Comparison of ENCODE assay signal across 14 cellular contexts in the genomic region with DNA sequence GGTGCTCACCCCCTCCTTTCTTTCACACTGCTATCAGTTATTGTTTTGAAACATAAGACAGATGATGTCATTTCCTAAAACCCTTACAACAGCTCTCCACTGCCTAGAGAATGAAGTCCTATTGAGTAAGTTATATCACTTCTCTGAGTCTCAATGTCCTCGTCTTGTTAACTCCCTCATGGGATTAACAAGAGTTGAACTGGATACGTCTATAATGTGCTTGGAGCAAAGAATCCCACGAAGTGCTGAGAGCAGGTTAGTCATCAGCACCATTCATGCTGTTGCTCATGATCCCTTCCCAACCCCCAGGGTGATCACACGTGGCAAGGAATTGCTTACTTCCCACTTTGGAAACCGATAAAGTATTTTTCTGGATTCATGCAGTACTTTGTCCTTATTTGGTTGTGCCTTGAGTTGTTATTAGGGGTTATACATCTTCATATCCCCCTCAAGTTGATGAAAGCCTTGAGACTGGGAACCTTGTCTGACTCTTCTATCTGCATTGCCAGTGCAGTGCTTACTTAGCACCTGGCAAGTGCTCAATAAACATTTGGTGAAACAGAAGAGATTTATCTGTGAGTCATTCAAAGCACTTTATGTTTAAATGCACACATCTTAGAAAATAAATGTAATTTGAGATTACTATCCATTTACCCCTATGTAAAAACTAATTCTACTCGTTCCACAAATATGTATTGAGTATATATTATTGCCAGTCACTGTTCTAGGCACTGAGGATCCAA.
DNase-seq lines count a peak whose midpoint lies in the region; ATAC-seq and TF ChIP-seq lines count a peak whose summit lies in the region.
"Had no signal": no experiment of that assay in that cellular context is flagged by ENCODE, and none has a peak within 500 bp of the region (broad histone marks: within the 10 kb centered on the region; RNA-seq: fewer than 3 reads in every experiment).

No MANE protein-coding gene starts in this region.

- CTCF ChIA-PET in HEK293 (lab: Yijun Ruan, JAX) (no interaction called here), Panc1 (lab: Charles Lee) (no interaction called here)

- H3K27ac ChIP-seq in ACC112 (ENCODE audit: low read depth, low read length) (peak overlapping the region; percentile 81), HEK293 (ENCODE audit: extremely low read depth, low read depth, low read length) (no peak overlapping the region), Panc1 (ENCODE audit: low read length) (no peak overlapping the region)
- H3K27ac ChIP-seq: heart left ventricle, tibial nerve had no signal

- peak overlapping the region; percentile 1 for H3K4me3 ChIP-seq in ACC112 (ENCODE audit: low read depth, low read length)
- no peak overlapping the region for H3K4me3 ChIP-seq in HEK293 (ENCODE audit: low read depth, low read length)
- H3K4me3 ChIP-seq in Panc1 (ENCODE audit: low read depth in 2 of 2, low read length in 2 of 2) = no peak overlapping the region
- H3K4me3 ChIP-seq in fibroblast of mammary gland (ENCODE audit: control insufficient read depth, low read depth, low read length) = no peak overlapping the region
- H3K4me3 ChIP-seq: heart left ventricle, tibial nerve had no signal

- in situ Hi-C loops in Panc1 (cut with HindIII; ENCODE audit: low pct_unique_long_range_greater_than_20kb, low sequenced_read_pairs) = no loop called here

- POLR2A ChIA-PET in HEK293 (lab: Yijun Ruan, JAX) = no interaction called here
- POLR2A ChIA-PET in Panc1 (lab: Charles Lee) = no interaction called here

- H3K36me3 ChIP-seq in ACC112 (ENCODE audit: insufficient read depth, low read length) (no peaks in the 10 kb centered on the region), HEK293 (ENCODE audit: control insufficient read depth in 2 of 2, insufficient read depth in 1 of 2, low read length in 2 of 2) (no peaks in the 10 kb centered on the region), Panc1 (ENCODE audit: control insufficient read depth, insufficient read depth, low read length) (no peaks in the 10 kb centered on the region)
- H3K36me3 ChIP-seq: heart left ventricle, tibial nerve had no signal

- no peaks in the 10 kb centered on the region for H3K27me3 ChIP-seq in ACC112 (ENCODE audit: insufficient read depth, low read length)
- no peaks in the 10 kb centered on the region for H3K27me3 ChIP-seq in Panc1 (ENCODE audit: control insufficient read depth, insufficient read depth, low read length)
- H3K27me3 ChIP-seq: heart left ventricle, tibial nerve had no signal

- BruUV-seq in Panc1 (replicated peaks; lab: Mats Ljungman, UMichigan) = no TSS peak

- no peaks in the 10 kb centered on the region for H3K9me3 ChIP-seq in HEK293 (ENCODE audit: control insufficient read depth, insufficient read depth, low read depth, low read length)
- H3K9me3 ChIP-seq in Panc1 (ENCODE audit: control insufficient read depth, insufficient read depth, low read depth, low read length) = no peaks in the 10 kb centered on the region; the same call in 1 of the 2 replicates
- H3K9me3 ChIP-seq: heart left ventricle, tibial nerve had no signal

- TF ChIP-seq CTCF in HEK293 (tag by site-specific recombination; IDR thresholded peaks at IDR 0.05) (no peak), Panc1 (IDR thresholded peaks at IDR 0.05) (no peak), fibroblast of mammary gland (conservative IDR thresholded peaks at IDR 0.05; ENCODE audit: control insufficient read depth, insufficient read depth, low read depth, low read length) (no peak)

- intact Hi-C loops in Panc1 (cut with micrococcal nuclease; ENCODE audit: unreplicated experiment) (no loop called here), posterior vena cava (cut with DNase I) (no loop called here)

- peak overlapping the region; percentile 84 for H2AFZ ChIP-seq in ACC112 (ENCODE audit: low read length, unreplicated experiment)

- ATAC-seq in Panc1 = peak; percentile 60
- ATAC-seq: heart left ventricle had no signal

- H3K79me2 ChIP-seq in ACC112 (ENCODE audit: control insufficient read depth, insufficient read depth, low read length, unreplicated experiment) = no peaks in the 10 kb centered on the region

- H3K4me1 ChIP-seq in ACC112 (ENCODE audit: control insufficient read depth, insufficient read depth, low read length, unreplicated experiment) (peaks cover 17% of the 10 kb centered on the region), HEK293 (ENCODE audit: control insufficient read depth, insufficient read depth, low read length) (no peaks in the 10 kb centered on the region), Panc1 (ENCODE audit: control insufficient read depth, insufficient read depth, low read length) (no peaks in the 10 kb centered on the region)
- H3K4me1 ChIP-seq: heart left ventricle, tibial nerve had no signal

- DNase-seq in Panc1 (ENCODE audit: low read depth, low spot score) = no peak
- DNase-seq in fibroblast of mammary gland (ENCODE audit: low read depth) = peak; percentile 99
- DNase-seq in amygdala (lab: John Stamatoyannopoulos, UW) = no peak
- DNase-seq in posterior vena cava (ENCODE audit: low spot score) = no peak
- DNase-seq in DMS 273 (lab: John Stamatoyannopoulos, UW; ENCODE audit: unreplicated experiment) = no peak
- no peak for DNase-seq in NCI-H524 (lab: John Stamatoyannopoulos, UW)
- DNase-seq: activated T-cell treated with anti-CD3 and anti-CD28 coated beads, Interleukin-2, amount 50 U/mL, for 1 hour; CD8-positive, alpha-beta memory T cell; heart left ventricle; KG1; NCI-H748 treated with DMSO at 0.1 percent for 48 hours had no signal

TF ChIP-seq in HEK293, 187 proteins besides CTCF, POLR2A, EP300 and RAD21 (continues in another document):
- TF ChIP-seq KLF8 (tag by site-specific recombination; IDR thresholded peaks at IDR 0.05) = no peak
- no peak for TF ChIP-seq ZBTB7A (tag by site-specific recombination; IDR thresholded peaks at IDR 0.05; ENCODE audit: low read depth)
- TF ChIP-seq KLF9 (tag by site-specific recombination; IDR thresholded peaks at IDR 0.05; ENCODE audit: low read depth) = no peak
- TF ChIP-seq GLIS2 (tag by site-specific recombination; IDR thresholded peaks at IDR 0.05) = no peak
- TF ChIP-seq REST (tag by site-specific recombination; IDR thresholded peaks at IDR 0.05) = no peak
- TF ChIP-seq SETDB1 (IDR thresholded peaks at IDR 0.05; ENCODE audit: insufficient read length, low read length) = peak; percentile 80
- no peak for TF ChIP-seq ZNF692 (tag by site-specific recombination; IDR thresholded peaks at IDR 0.05)
- no peak for TF ChIP-seq BCL11A (tag by site-specific recombination; IDR thresholded peaks at IDR 0.05; ENCODE audit: low read depth)
- TF ChIP-seq ZNF560 (tag by site-specific recombination; IDR thresholded peaks at IDR 0.05; ENCODE audit: borderline replicate concordance) = no peak
- no peak for TF ChIP-seq SALL2 (tag by site-specific recombination; IDR thresholded peaks at IDR 0.05; ENCODE audit: borderline replicate concordance)
- no peak for TF ChIP-seq ZNF155 (tag by site-specific recombination; IDR thresholded peaks at IDR 0.05)
- TF ChIP-seq ZNF10 (tag by site-specific recombination; IDR thresholded peaks at IDR 0.05) = no peak
- TF ChIP-seq HOXD13 (CRISPR knock-in tag; IDR thresholded peaks at IDR 0.05; ENCODE audit: borderline replicate concordance) = no peak
- no peak for TF ChIP-seq ZNF274 (IDR thresholded peaks at IDR 0.05; ENCODE audit: low read length)
- no peak for TF ChIP-seq ZNF274 (tag by site-specific recombination; IDR thresholded peaks at IDR 0.05; ENCODE audit: borderline replicate concordance)
- no peak for TF ChIP-seq OVOL3 (tag by site-specific recombination; IDR thresholded peaks at IDR 0.05)
- no peak for TF ChIP-seq ZEB2 (tag by site-specific recombination; IDR thresholded peaks at IDR 0.05)
- no peak for TF ChIP-seq ZNF585B (tag by site-specific recombination; IDR thresholded peaks at IDR 0.05)
